10 cellular contexts compared by ENCODE assay signal in the genomic region with DNA sequence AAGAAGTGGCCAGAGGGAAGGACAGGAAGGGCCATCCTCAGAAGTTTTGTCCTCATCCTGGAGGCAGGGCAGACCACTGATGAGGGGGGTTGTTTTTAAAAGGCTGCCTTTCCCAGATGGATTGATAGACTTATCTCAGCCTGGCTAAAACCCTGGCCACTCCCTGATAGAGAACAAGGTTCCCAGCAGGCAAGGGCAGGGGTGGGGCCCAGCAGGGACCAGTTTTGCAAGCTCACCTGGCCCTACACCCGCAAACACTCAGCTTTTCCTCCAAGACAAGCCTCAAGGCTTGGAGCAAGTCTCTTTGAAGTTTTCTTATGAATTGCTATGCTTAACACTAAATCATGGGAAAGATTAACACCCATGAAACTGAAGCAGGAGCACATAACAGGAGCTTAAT. TPM values are rescaled to one million over a fixed set of nuclear protein-coding genes. Genes with fewer than 3 reads are reported as not detected.
DNase-seq lines count a peak whose midpoint lies in the region; ATAC-seq and TF ChIP-seq lines count a peak whose summit lies in the region.
"Had no signal": no experiment of that assay in that cellular context is flagged by ENCODE, and none has a peak within 500 bp of the region (broad histone marks: within the 10 kb centered on the region; RNA-seq: fewer than 3 reads in every experiment).

No MANE protein-coding gene starts in this region.

- H3K27ac ChIP-seq in heart right ventricle (peak overlapping the region; percentile 75 to 90 (median 85)), cingulate gyrus (ENCODE audit: low read depth, low read length) (peak overlapping the region; percentile 47), urinary bladder (ENCODE audit: low read depth) (peak overlapping the region; percentile 46)
- no peak overlapping the region for H3K27ac ChIP-seq in CD4-positive, alpha-beta T cell (ENCODE audit: low read depth, low read length)
- H3K27ac ChIP-seq: parathyroid adenoma had no signal

- CTCF ChIA-PET in CD4-positive, alpha-beta T cell (lab: Charles Lee) = no interaction called here

- H3K9me3 ChIP-seq in heart right ventricle = no peaks in the 10 kb centered on the region
- no peaks in the 10 kb centered on the region for H3K9me3 ChIP-seq in CD4-positive, alpha-beta T cell (ENCODE audit: control insufficient read depth, low read length)

- intact Hi-C loops in heart right ventricle (cut with DNase I) = loop anchor here in 5 of 10 donors (1.0 to 10.0 kb wide), 9 partner anchors 17 to 334 kb away; partner anchors contain the start of genes ADAM10 (in 2 of the 5) and MINDY2 (in 1 of the 5)
- intact Hi-C loops in Right ventricle myocardium inferior (cut with DNase I) = loop anchor here (2.0 to 5.0 kb wide), 4 partner anchors 46 to 306 kb away; partner anchors contain the start of gene ADAM10
- intact Hi-C loops in CD4-positive, alpha-beta T cell (cut with DNase I, micrococcal nuclease) = no loop called here

- H3K4me3 ChIP-seq in heart right ventricle (no peak overlapping the region), urinary bladder (ENCODE audit: low read depth, low read length) (no peak overlapping the region)

- H3K9me3 Mint-ChIP-seq in mesothelial cell of epicardium = no peaks in the 10 kb centered on the region
- H3K9me3 Mint-ChIP-seq in CD4-positive, alpha-beta T cell = no peaks in the 10 kb centered on the region

- POLR2A ChIA-PET in CD4-positive, alpha-beta T cell (lab: Charles Lee) = no interaction called here

- ATAC-seq in heart right ventricle (no peak), Right ventricle myocardium inferior (no peak)
- no peak for ATAC-seq in CD4-positive, alpha-beta T cell (ENCODE audit: poor library complexity)

- H3K36me3 ChIP-seq in heart right ventricle = no peaks in the 10 kb centered on the region
- H3K36me3 ChIP-seq in urinary bladder (ENCODE audit: insufficient read depth) = no peaks in the 10 kb centered on the region

- no peaks in the 10 kb centered on the region for H3K27me3 Mint-ChIP-seq in mesothelial cell of epicardium (ENCODE audit: low read depth)
- H3K27me3 Mint-ChIP-seq in CD4-positive, alpha-beta T cell = no peaks in the 10 kb centered on the region

- peak overlapping the region; percentile 78 for H3K27ac Mint-ChIP-seq in mesothelial cell of epicardium
- no peak overlapping the region for H3K27ac Mint-ChIP-seq in CD4-positive, alpha-beta T cell

- H3K27me3 ChIP-seq in heart right ventricle = no peaks in the 10 kb centered on the region
- no peaks in the 10 kb centered on the region for H3K27me3 ChIP-seq in CD4-positive, alpha-beta T cell (ENCODE audit: control insufficient read depth, insufficient read depth, low read length)

- DNase-seq in heart right ventricle (no peak), Right ventricle myocardium inferior (ENCODE audit: missing footprints) (no peak), mesothelial cell of epicardium (ENCODE audit: low spot score in 2 of 2, unreplicated experiment in 2 of 2) (no peak), dedifferentiated amniotic fluid mesenchymal stem cell (ENCODE audit: extremely low spot score) (no peak), NCI-H446 (lab: John Stamatoyannopoulos, UW) (no peak)
- no peak for DNase-seq in CD4-positive, alpha-beta T cell
- DNase-seq: NCI-H2029 treated with DMSO at 0.1 percent for 48 hours had no signal

- H3K36me3 Mint-ChIP-seq in mesothelial cell of epicardium = no peaks in the 10 kb centered on the region
- no peaks in the 10 kb centered on the region for H3K36me3 Mint-ChIP-seq in CD4-positive, alpha-beta T cell (ENCODE audit: low read depth)

- WGBS in heart right ventricle, 2 donors = 92 to 96% methylated on average over 1 of the region's 1 CpG
- WGBS in urinary bladder = 88% methylated on average over 1 of the region's 1 CpG

- H3K4me1 Mint-ChIP-seq in mesothelial cell of epicardium = peaks cover 42% of the 10 kb centered on the region
- no peaks in the 10 kb centered on the region for H3K4me1 Mint-ChIP-seq in CD4-positive, alpha-beta T cell (ENCODE audit: low read depth)

- H3K4me1 ChIP-seq in heart right ventricle (peaks cover 23 to 46% (median 40%) of the 10 kb centered on the region in 9 donors), urinary bladder (ENCODE audit: insufficient read depth) (peaks cover 2% of the 10 kb centered on the region)
- H3K4me1 ChIP-seq: parathyroid adenoma had no signal

- no peak for TF ChIP-seq CTCF in heart right ventricle (IDR thresholded peaks at IDR 0.05)
- TF ChIP-seq CTCF in mesothelial cell of epicardium (IDR thresholded peaks at IDR 0.05; ENCODE audit: unreplicated experiment) = no peak
- TF ChIP-seq CTCF in CD4-positive, alpha-beta T cell (IDR thresholded peaks at IDR 0.05) = no peak

- H3K4me3 Mint-ChIP-seq in mesothelial cell of epicardium = no peak overlapping the region
- H3K4me3 Mint-ChIP-seq in CD4-positive, alpha-beta T cell = no peak overlapping the region

RNA-seq across cellular contexts. Expression of gene LIPC, which starts 9.1 kb away (rescaled TPM):
- total RNA-seq in heart right ventricle = 1 to 10 TPM in 1 of 10 donors, under 1 TPM in 8, not detected in 1; 0.23 to 1.3 (median 0.42) TPM
- under 1 TPM; 0.22 to 0.44 TPM for polyA plus RNA-seq in heart right ventricle
- total RNA-seq in Right ventricle myocardium inferior = 0.70 TPM
- not detected in 3 replicates for total RNA-seq in mesothelial cell of epicardium
- total RNA-seq in urinary bladder = 1.2 TPM
- 0.41 TPM for polyA plus RNA-seq in urinary bladder
- total RNA-seq in CD4-positive, alpha-beta T cell = 1 to 10 TPM in 1 of 2 experiments, under 1 TPM in 1; 0.61 to 1.2 TPM
